11 cellular contexts compared by ENCODE assay signal in the genomic region with DNA sequence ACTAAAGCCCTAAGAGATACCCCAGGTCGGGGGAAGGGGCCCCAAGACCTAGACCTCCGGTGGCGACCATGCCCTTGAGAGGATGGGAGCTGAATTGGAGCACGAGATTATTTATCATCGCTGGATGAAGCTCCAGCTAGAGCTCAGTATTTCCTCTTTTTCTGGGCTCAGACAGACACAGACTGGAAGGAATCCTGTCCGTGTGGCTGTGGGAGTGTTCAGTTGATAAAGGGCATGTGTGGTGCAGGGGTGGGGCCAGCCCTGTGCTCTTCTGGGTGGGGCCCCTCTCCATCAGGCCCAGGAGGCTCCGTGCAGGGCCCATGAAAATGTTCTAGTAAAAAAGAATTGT. TPM values are rescaled to one million over a fixed set of nuclear protein-coding genes. Genes with fewer than 3 reads are reported as not detected.
DNase-seq lines count a peak whose midpoint lies in the region; ATAC-seq and TF ChIP-seq lines count a peak whose summit lies in the region.
"Had no signal": no experiment of that assay in that cellular context is flagged by ENCODE, and none has a peak within 500 bp of the region (broad histone marks: within the 10 kb centered on the region; RNA-seq: fewer than 3 reads in every experiment).

No MANE protein-coding gene starts in this region.

- no peak overlapping the region for H3K4me3 ChIP-seq in CD8-positive, alpha-beta memory T cell (ENCODE audit: low read length)
- H3K4me3 ChIP-seq in OCI-LY3 (ENCODE audit: low read length) (peak overlapping the region; percentile 73), esophagus muscularis mucosa (peak overlapping the region in 2 of 4 donors; percentile 55 to 62), neuronal stem cell (ENCODE audit: low read length in 2 of 2) (no peak overlapping the region)

- no peaks in the 10 kb centered on the region for H3K9me3 Mint-ChIP-seq in CD8-positive, alpha-beta memory T cell
- H3K9me3 Mint-ChIP-seq: stimulated activated memory B cell treated with anti-CD40 and anti-IgM and Interleukin-4, amounts not matched to agents 10 μg/mL and 1 μg/mL and 100 μg/mL, for 72 hours had no signal

- intact Hi-C loops in esophagus muscularis mucosa (cut with DNase I), result loop anchor here (2.0 kb wide), 1 partner anchor 145 kb away; no protein-coding TSS in a partner anchor

- H2BK12ac ChIP-seq in neuronal stem cell (ENCODE audit: low read length), result no peak overlapping the region

- CTCF ChIA-PET in CD8-positive, alpha-beta memory T cell (lab: Charles Lee), result interaction anchor here (0.9 to 1.0 kb wide), 2 partner anchors 8 to 9 kb away, joined by 3 to 5 read pairs; no protein-coding TSS in a partner anchor

- H3K36me3 ChIP-seq in CD8-positive, alpha-beta memory T cell (ENCODE audit: insufficient read depth, low read length), result no peaks in the 10 kb centered on the region
- no peaks in the 10 kb centered on the region for H3K36me3 ChIP-seq in OCI-LY3 (replicated peaks; ENCODE audit: low read depth, low read length)
- H3K36me3 ChIP-seq in esophagus muscularis mucosa, result no peaks in the 10 kb centered on the region
- H3K36me3 ChIP-seq in neuronal stem cell (replicated peaks in 1 of 2; ENCODE audit: control insufficient read depth in 2 of 2, insufficient read depth in 2 of 2, low read length in 2 of 2), result no peaks in the 10 kb centered on the region

- no peak overlapping the region for H2BK15ac ChIP-seq in neuronal stem cell (ENCODE audit: low read length)

- no peak overlapping the region for H2AK5ac ChIP-seq in neuronal stem cell (ENCODE audit: low read depth, low read length)

- H3K79me2 ChIP-seq in OCI-LY3 (ENCODE audit: low read length), result no peaks in the 10 kb centered on the region

- H3K4me3 Mint-ChIP-seq in CD8-positive, alpha-beta memory T cell, result peak overlapping the region in 3 of 7 donors; percentile 9 to 27 (median 22)
- H3K4me3 Mint-ChIP-seq: stimulated activated memory B cell treated with anti-CD40 and anti-IgM and Interleukin-4, amounts not matched to agents 10 μg/mL and 1 μg/mL and 100 μg/mL, for 72 hours had no signal

- peak overlapping the region; percentile 27 for H3K27ac ChIP-seq in CD8-positive, alpha-beta memory T cell (ENCODE audit: low read depth, low read length)
- H3K27ac ChIP-seq in OCI-LY3 (ENCODE audit: low read length) (peak overlapping the region; percentile 38; the same call in 1 of the 2 replicates), esophagus muscularis mucosa (replicated peaks in 1 of 4) (peak overlapping the region; percentile 19 to 64 (median 55)), neuronal stem cell (replicated peaks; ENCODE audit: low read length) (no peak overlapping the region)

- in situ Hi-C loops in ACHN (cut with HindIII; ENCODE audit: low pct_ligation_motif_present, low pct_unique_long_range_greater_than_20kb, low sequenced_read_pairs), result no loop called here

- H4K20me1 ChIP-seq in OCI-LY3 (ENCODE audit: insufficient read depth, low read length), result no peaks in the 10 kb centered on the region

- H2BK5ac ChIP-seq in neuronal stem cell (ENCODE audit: low read length), result no peak overlapping the region

- peak overlapping the region in 1 of 8 donors; percentile 39 for H3K27ac Mint-ChIP-seq in CD8-positive, alpha-beta memory T cell
- H3K27ac Mint-ChIP-seq: stimulated activated memory B cell treated with anti-CD40 and anti-IgM and Interleukin-4, amounts not matched to agents 10 μg/mL and 1 μg/mL and 100 μg/mL, for 72 hours had no signal

- TF ChIP-seq POLR2A in esophagus muscularis mucosa (IDR thresholded peaks at IDR 0.05; ENCODE audit: low read depth), result no peak

- H3K79me1 ChIP-seq in neuronal stem cell (ENCODE audit: low read depth, low read length), result no peaks in the 10 kb centered on the region

- H3K23ac ChIP-seq in neuronal stem cell (ENCODE audit: low read depth, low read length, poor library complexity), result no peak overlapping the region

- no peak for TF ChIP-seq EP300 in esophagus muscularis mucosa (IDR thresholded peaks at IDR 0.05)

- H3K4me1 Mint-ChIP-seq in CD8-positive, alpha-beta memory T cell, result peaks cover 18 to 35% (median 19%) of the 10 kb centered on the region in 3 donors

- 47% methylated on average over 7 of the region's 7 CpGs for WGBS in esophagus muscularis mucosa
- no CpG with 5 or more reads among the region's 7 CpGs for WGBS in neuronal stem cell (ENCODE audit: extremely low coverage in 2 of 2, insufficient read length in 2 of 2, insufficient replicate concordance in 1 of 2), 2 donors

- TF ChIP-seq CTCF in OCI-LY3 (IDR thresholded peaks at IDR 0.05; ENCODE audit: low read depth, low read length) (no peak), esophagus muscularis mucosa (IDR thresholded peaks at IDR 0.05) (no peak)

- H3K4me1 ChIP-seq in CD8-positive, alpha-beta memory T cell (ENCODE audit: insufficient read depth, low read length), result peaks cover 37% of the 10 kb centered on the region
- H3K4me1 ChIP-seq in OCI-LY3 (ENCODE audit: low read length) (peaks cover 16% of the 10 kb centered on the region), esophagus muscularis mucosa (peaks cover 40 to 49% (median 47%) of the 10 kb centered on the region in 4 donors), neuronal stem cell (ENCODE audit: control insufficient read depth in 2 of 2, insufficient read depth in 1 of 2, low read depth in 1 of 2, low read length in 2 of 2) (peaks cover 18 to 27% of the 10 kb centered on the region in 2 donors)

- no peak overlapping the region for H3K4ac ChIP-seq in neuronal stem cell (ENCODE audit: low read length)

- peaks cover 29 to 52% of the 10 kb centered on the region in 2 donors for H3K27me3 Mint-ChIP-seq in CD8-positive, alpha-beta memory T cell

- H4K91ac ChIP-seq in neuronal stem cell (ENCODE audit: low read depth, low read length, poor library complexity), result no peak overlapping the region

- H3K36me3 Mint-ChIP-seq in CD8-positive, alpha-beta memory T cell, result no peaks in the 10 kb centered on the region
- H3K36me3 Mint-ChIP-seq: stimulated activated memory B cell treated with anti-CD40 and anti-IgM and Interleukin-4, amounts not matched to agents 10 μg/mL and 1 μg/mL and 100 μg/mL, for 72 hours had no signal

- no peak overlapping the region for H3K14ac ChIP-seq in neuronal stem cell (ENCODE audit: low read length)

- H3K4me2 ChIP-seq in OCI-LY3 (ENCODE audit: low read length), result peak overlapping the region; percentile 93
- no peak overlapping the region for H3K4me2 ChIP-seq in neuronal stem cell (ENCODE audit: insufficient read depth, low read length, poor library complexity, severe bottlenecking)

- H3K27me3 ChIP-seq in CD8-positive, alpha-beta memory T cell (ENCODE audit: insufficient read depth, low read length, poor library complexity, severe bottlenecking), result peaks cover 40% of the 10 kb centered on the region
- H3K27me3 ChIP-seq in OCI-LY3 (ENCODE audit: low read depth, low read length) (no peaks in the 10 kb centered on the region), esophagus muscularis mucosa (peaks cover 19 to 49% (median 32%) of the 10 kb centered on the region in 4 donors), neuronal stem cell (ENCODE audit: control insufficient read depth in 3 of 3, insufficient read depth in 3 of 3, low read depth in 1 of 3, low read length in 3 of 3) (peaks cover 33 to 50% (median 46%) of the 10 kb centered on the region in 3 experiments)

- no peak overlapping the region for H3K18ac ChIP-seq in neuronal stem cell (ENCODE audit: low read length)

- H2BK120ac ChIP-seq in neuronal stem cell (ENCODE audit: low read depth, low read length), result no peak overlapping the region

- H3K9ac ChIP-seq in OCI-LY3 (ENCODE audit: low read length) (peak overlapping the region; percentile 67), neuronal stem cell (ENCODE audit: low read depth, low read length, poor library complexity) (no peak overlapping the region)

- no peak for DNase-seq in CD8-positive, alpha-beta memory T cell
- DNase-seq in esophagus muscularis mucosa (ENCODE audit: extremely low spot score) (no peak), neuronal stem cell (ENCODE audit: low spot score) (no peak), ACHN (no peak), DMS114 treated with DMSO at 0.1 percent for 48 hours (lab: John Stamatoyannopoulos, UW; ENCODE audit: unreplicated experiment) (no peak)
- DNase-seq: DND-41, NCI-H1436 had no signal

- H3K9me3 ChIP-seq in CD8-positive, alpha-beta memory T cell (ENCODE audit: low read length), result no peaks in the 10 kb centered on the region
- H3K9me3 ChIP-seq in OCI-LY3 (ENCODE audit: insufficient read depth, low read length), result no peaks in the 10 kb centered on the region
- H3K9me3 ChIP-seq in esophagus muscularis mucosa, result peaks cover 0 to 2% (median 0%) of the 10 kb centered on the region in 4 donors
- H3K9me3 ChIP-seq in neuronal stem cell (replicated peaks in 1 of 2; ENCODE audit: control insufficient read depth in 2 of 2, insufficient read depth in 1 of 2, low read depth in 1 of 2, low read length in 2 of 2), result no peaks in the 10 kb centered on the region

- ATAC-seq in GM19463 (IDR thresholded peaks at IDR 0.05; ENCODE audit: unreplicated experiment) (no peak), GM21423 (IDR thresholded peaks at IDR 0.05; ENCODE audit: unreplicated experiment) (no peak)
- ATAC-seq: stimulated activated memory B cell treated with anti-CD40 and anti-IgM and Interleukin-4, amounts not matched to agents 10 μg/mL and 1 μg/mL and 100 μg/mL, for 72 hours had no signal

- POLR2A ChIA-PET in CD8-positive, alpha-beta memory T cell (lab: Charles Lee), result no interaction called here

- peak overlapping the region; percentile 89 for H2AFZ ChIP-seq in OCI-LY3 (ENCODE audit: low read depth, low read length)
- H2AFZ ChIP-seq in neuronal stem cell (ENCODE audit: low read length), result peak overlapping the region; percentile 97

- H4K8ac ChIP-seq in neuronal stem cell (ENCODE audit: low read depth, low read length), result no peak overlapping the region

RNA-seq across cellular contexts. Expression of a gene that starts 6.3 kb away (rescaled TPM):
- total RNA-seq in CD8-positive, alpha-beta memory T cell, result 10 to 100 TPM in 1 of 2 experiments, 1 to 10 TPM in 1; 9.8 to 12.2 TPM
- polyA plus RNA-seq in CD8-positive, alpha-beta memory T cell, result 12.1 TPM
- total RNA-seq in esophagus muscularis mucosa, result 10 to 100 TPM in 3 of 4 donors, 1 to 10 TPM in 1; 6.6 to 14.1 (median 12.3) TPM
- polyA plus RNA-seq in neuronal stem cell (2013, experiment 1 of 2), result 10.0 TPM
- polyA plus RNA-seq in neuronal stem cell (2013, experiment 2 of 2), result 10.0 TPM

RNA-seq across cellular contexts. Expression of a gene that starts 48.7 kb away (rescaled TPM):
- 1 to 10 TPM; 1.9 to 2.2 TPM for total RNA-seq in CD8-positive, alpha-beta memory T cell
- 0.91 TPM for polyA plus RNA-seq in CD8-positive, alpha-beta memory T cell
- 1 to 10 TPM; 1.7 to 7.5 (median 2.6) TPM for total RNA-seq in esophagus muscularis mucosa
- 5.5 TPM for polyA plus RNA-seq in neuronal stem cell (2013, experiment 1 of 2)
- polyA plus RNA-seq in neuronal stem cell (2013, experiment 2 of 2), result 5.0 TPM
